Comparison of ENCODE assay signal across 8 cellular contexts in genomic region chr7:107044347-107045194, GRCh38. TPM values are rescaled to one million over a fixed set of nuclear protein-coding genes. Genes with fewer than 3 reads are reported as not detected.
A peak's percentile ranks its signal among the peaks of the same experiment; 100 is the strongest.
DNase-seq lines count a peak whose midpoint lies in the region; ATAC-seq and TF ChIP-seq lines count a peak whose summit lies in the region.

TSS of gene PRKAR2B (plus strand) at chr7:107044705. CDS start at chr7:107044908, 203 bp downstream.

- H3K4me1 ChIP-seq in HCT116 (ENCODE audit: control insufficient read depth in 1 of 2, insufficient read depth in 2 of 2, low read length in 2 of 2) (peaks cover 0 to 16% of the 10 kb centered on the region in 2 experiments; a peak in 3 of 4 replicates), adipocyte (ENCODE audit: control insufficient read depth, insufficient read depth, low read length) (peaks cover 12% of the 10 kb centered on the region), heart left ventricle (peaks cover 0 to 20% (median 13%) of the 10 kb centered on the region in 12 donors), transverse colon (peaks cover 9 to 36% (median 24%) of the 10 kb centered on the region in 4 donors)

- H3K9me2 ChIP-seq in HCT116 (ENCODE audit: insufficient read depth) = no peaks in the 10 kb centered on the region

- H3K9me3 ChIP-seq in HCT116 (ENCODE audit: control insufficient read depth in 1 of 2, insufficient read depth in 1 of 2, low read depth in 1 of 2, low read length in 2 of 2) (no peaks in the 10 kb centered on the region), adipocyte (ENCODE audit: control insufficient read depth, low read length) (no peaks in the 10 kb centered on the region), heart left ventricle (peaks cover 0 to 5% (median 0%) of the 10 kb centered on the region in 12 donors), transverse colon (no peaks in the 10 kb centered on the region)

- H3K27ac ChIP-seq in HCT116 (ENCODE audit: low read depth, low read length) = peak within 1 kb of the TSS; percentile 41; the same call in 1 of the 2 replicates
- H3K27ac ChIP-seq in heart left ventricle = peak within 1 kb of the TSS; percentile 59 to 93 (median 77)
- peak within 1 kb of the TSS; percentile 80 to 82 (median 81) for H3K27ac ChIP-seq in transverse colon

- no peak for TF ChIP-seq EP300 in transverse colon (IDR thresholded peaks at IDR 0.05; ENCODE audit: low read depth)

- 0 to 3% (median 1%) methylated on average over 19 to 110 of the region's 110 CpGs for WGBS in heart left ventricle, 4 donors
- WGBS in transverse colon (ENCODE audit: low coverage in 1 of 2), 2 donors = 0 to 5% methylated on average over 12 to 17 of the region's 110 CpGs

- DNase-seq in ELF-1 (ENCODE audit: low read depth, low spot score) (peak; percentile 86), HCT116 (ENCODE audit: low read depth, low spot score) (peak; percentile 27), NAMALWA (ENCODE audit: low spot score) (peak; percentile 91), T follicular helper cell (ENCODE audit: low read depth) (peak; percentile 63), adipocyte (ENCODE audit: low read depth) (peak; percentile 87), heart left ventricle (peak; percentile 79 to 88 (median 84)), pons (ENCODE audit: low spot score) (peak; percentile 79), transverse colon (peak; percentile 77)

- no peak for TF ChIP-seq RAD21 in HCT116 (IDR thresholded peaks at IDR 0.05; ENCODE audit: low read depth)

- no peaks in the 10 kb centered on the region for H3K36me3 ChIP-seq in HCT116 (ENCODE audit: control insufficient read depth in 1 of 2, insufficient read depth in 2 of 2, low read length in 2 of 2)
- H3K36me3 ChIP-seq in adipocyte (ENCODE audit: control insufficient read depth, insufficient read depth, low read length, severe bottlenecking) = peaks cover 4% of the 10 kb centered on the region
- no peaks in the 10 kb centered on the region for H3K36me3 ChIP-seq in heart left ventricle
- H3K36me3 ChIP-seq in transverse colon = no peaks in the 10 kb centered on the region

- BruUV-seq in HCT116 (replicated peaks; lab: Mats Ljungman, UMichigan) = no TSS peak

- in situ Hi-C loops in transverse colon (cut with MboI; ENCODE audit: low pct_ligation_motif_present in 1 of 4, low pct_unique_long_range_greater_than_20kb in 1 of 4, low sequenced_read_pairs in 3 of 4) = no loop called here

- TF ChIP-seq CTCF in HCT116 (IDR thresholded peaks at IDR 0.05 in 2 of 3, conservative IDR thresholded peaks at IDR 0.05 in 1 of 3; ENCODE audit: borderline replicate concordance in 1 of 3, insufficient read depth in 1 of 3, low read depth in 2 of 3, low read length in 2 of 3) (no peak), heart left ventricle (IDR thresholded peaks at IDR 0.05) (peak in 6 of 12 donors; percentile 5 to 32 (median 18)), transverse colon (IDR thresholded peaks at IDR 0.05) (no peak)

- POLR2A ChIA-PET in HCT116 (lab: Charles Lee) = no interaction called here

- CTCF ChIA-PET in HCT116 (lab: Charles Lee) = no interaction called here

- H3K4me2 ChIP-seq in HCT116 (ENCODE audit: low read length) = peak within 1 kb of the TSS; percentile 99

- H2AFZ ChIP-seq in HCT116 (ENCODE audit: low read depth, low read length, poor library complexity, severe bottlenecking) = peak within 1 kb of the TSS; percentile 97

- intact Hi-C loops in HCT116 (cut with micrococcal nuclease) (no loop called here), heart left ventricle (cut with DNase I) (loop anchor here in 3 of 10 donors (5.0 to 10.0 kb wide), 2 partner anchors 97 to 100 kb away; no protein-coding TSS in a partner anchor), transverse colon (cut with DNase I; ENCODE audit: low total_unique reads) (no loop called here)

- H3K27me3 ChIP-seq in HCT116 (ENCODE audit: insufficient read depth, low read length) = no peaks in the 10 kb centered on the region
- no peaks in the 10 kb centered on the region for H3K27me3 ChIP-seq in adipocyte (replicated peaks; ENCODE audit: control insufficient read depth, insufficient read depth, low read length)
- no peaks in the 10 kb centered on the region for H3K27me3 ChIP-seq in heart left ventricle
- H3K27me3 ChIP-seq in transverse colon = no peaks in the 10 kb centered on the region

- TF ChIP-seq POLR2A in HCT116 (IDR thresholded peaks at IDR 0.05; ENCODE audit: borderline replicate concordance, extremely low read depth, insufficient read depth, insufficient read length) (no peak), heart left ventricle (IDR thresholded peaks at IDR 0.05) (no peak), transverse colon (IDR thresholded peaks at IDR 0.05) (no peak)

- RAD21 ChIA-PET in HCT116 (lab: Charles Lee; ENCODE audit: low non-redundant PET in 1 of 2, low total read pairs in 2 of 2, uncharacterized antibody in 2 of 2, unreplicated experiment in 2 of 2) = no interaction called here

- ATAC-seq in HCT116 = peak; percentile 95
- peak; percentile 89 to 98 (median 96) for ATAC-seq in heart left ventricle

- H4K20me1 ChIP-seq in HCT116 (ENCODE audit: insufficient read depth) = no peaks in the 10 kb centered on the region

- H3K9ac ChIP-seq in HCT116 (ENCODE audit: low read length) (peak within 1 kb of the TSS; percentile 49), adipocyte (ENCODE audit: low read length) (peak within 1 kb of the TSS; percentile 85)

- H3K4me3 ChIP-seq in HCT116 (replicated peaks in 1 of 2; ENCODE audit: low read depth in 1 of 2, low read length in 2 of 2) = peak within 1 kb of the TSS; percentile 64 to 69
- H3K4me3 ChIP-seq in adipocyte (ENCODE audit: low read length) = peak within 1 kb of the TSS; percentile 88
- H3K4me3 ChIP-seq in heart left ventricle = peak within 1 kb of the TSS; percentile 65 to 96 (median 86)
- peak within 1 kb of the TSS; percentile 51 to 85 (median 65) for H3K4me3 ChIP-seq in transverse colon

- H3K79me2 ChIP-seq in HCT116 (ENCODE audit: insufficient read depth, low read length) = no peaks in the 10 kb centered on the region

TF ChIP-seq in HCT116, 20 proteins besides CTCF, POLR2A, EP300 and RAD21:
- peak; percentile 71 for TF ChIP-seq ZFX (IDR thresholded peaks at IDR 0.05)
- peak; percentile 60 for TF ChIP-seq EGR1 (IDR thresholded peaks at IDR 0.05; ENCODE audit: low read depth)
- no peak for TF ChIP-seq ZNF274 (IDR thresholded peaks at IDR 0.05; ENCODE audit: low read depth, low read length)
- no peak for TF ChIP-seq TCF7L2 (IDR thresholded peaks at IDR 0.05; ENCODE audit: borderline replicate concordance, extremely low read depth, insufficient read depth, insufficient read length)
- TF ChIP-seq POLR2AphosphoS5 (IDR thresholded peaks at IDR 0.05; ENCODE audit: low read depth, low read length) = peak; percentile 23; the same call in 1 of the 2 replicates
- no peak for TF ChIP-seq ELF1 (IDR thresholded peaks at IDR 0.05; ENCODE audit: borderline replicate concordance, low read depth)
- TF ChIP-seq MAX (IDR thresholded peaks at IDR 0.05) = peak; percentile 62
- no peak for TF ChIP-seq REST (IDR thresholded peaks at IDR 0.05; ENCODE audit: low read depth)
- TF ChIP-seq CBX3 (IDR thresholded peaks at IDR 0.05; ENCODE audit: low read depth) = 0 out of 2 replicates have a peak, but pooled peaks have one; percentile 21
- TF ChIP-seq YY1 (IDR thresholded peaks at IDR 0.05; ENCODE audit: extremely low read depth, insufficient replicate concordance, low read depth, low read length) = no peak
- TF ChIP-seq EZH2 (IDR thresholded peaks at IDR 0.05) = no peak
- no peak for TF ChIP-seq JUND (IDR thresholded peaks at IDR 0.05)
- TF ChIP-seq CEBPB (IDR thresholded peaks at IDR 0.05; ENCODE audit: low read depth) = no peak

RNA-seq across cellular contexts. Expression of gene PRKAR2B, which starts in this region (rescaled TPM):
- total RNA-seq in HCT116 (2021; ENCODE audit: unreplicated experiment) (15.1 TPM), heart left ventricle (10 to 100 TPM; 14.3 to 50.6 (median 18.9) TPM), transverse colon (10 to 100 TPM in 2 of 4 donors, 1 to 10 TPM in 2; 7.1 to 22.8 (median 12.9) TPM)
- 3.2 and 5.3 TPM in 2 replicates for polyA plus RNA-seq in HCT116 (2012)
- polyA plus RNA-seq in heart left ventricle = 1 to 10 TPM; 7.0 to 7.5 TPM

Comparison
In these comparisons a context has a peak if more than half of its experiments do, and no peak if none do; other contexts are left out.
1. Peak in every context shown above with its lines: DNase-seq, ATAC-seq, H3K4me3 ChIP-seq and H3K27ac ChIP-seq.
2. DNase-seq: peak in every context shown above with its lines; median percentile 91 in NAMALWA; 87 in adipocyte; 86 in ELF-1; 84 in heart left ventricle; 79 in pons; 77 in transverse colon; 63 in T follicular helper cell; 27 in HCT116.